In genomic region chr13:78254113-78254512, GRCh38 we compare ENCODE assay signal across 7 cellular contexts.
"Had no signal": no experiment of that assay in that cellular context is flagged by ENCODE, and none has a peak within 500 bp of the region (broad histone marks: within the 10 kb centered on the region; RNA-seq: fewer than 3 reads in every experiment).

No MANE protein-coding gene starts in this region.

- H3K36me3 ChIP-seq: HAP-1 had no signal

- DNase-seq: GM23248, GOT3, H7, HFFc6, IMR-90 had no signal

- H3K4me3 ChIP-seq: GM23248, HAP-1, K562 had no signal

- H3K9ac ChIP-seq: GM23248 had no signal

- H3K4me1 ChIP-seq: HAP-1 had no signal

- H3K9me3 ChIP-seq: HAP-1 had no signal

- H2AFZ ChIP-seq: GM23248 had no signal
